ENCODE assay signal across 19 cellular contexts in the genomic region with DNA sequence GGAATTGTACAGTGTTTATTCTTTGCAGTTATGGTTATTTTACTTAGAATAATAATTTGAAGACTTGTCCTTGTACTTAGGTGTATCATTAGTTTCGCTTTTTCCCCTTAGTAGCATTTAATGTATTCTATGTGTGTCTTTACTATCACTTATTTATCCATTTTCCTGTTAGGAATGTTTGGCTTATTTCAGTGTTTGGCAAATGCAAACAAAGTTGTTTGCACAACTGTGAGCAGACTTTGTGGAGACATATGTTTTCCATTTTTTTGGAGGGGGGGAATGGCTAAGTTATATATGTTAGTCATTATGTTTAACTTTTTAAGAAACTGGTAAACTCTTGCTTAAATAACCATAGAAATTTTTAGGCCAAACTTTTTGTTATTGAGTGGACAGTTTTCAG.
"Had no signal": no experiment of that assay in that cellular context is flagged by ENCODE, and none has a peak within 500 bp of the region (broad histone marks: within the 10 kb centered on the region; RNA-seq: fewer than 3 reads in every experiment).

No MANE protein-coding gene starts in this region.

- DNase-seq: dorsolateral prefrontal cortex; effector CD4-positive, alpha-beta T cell; hypothalamus; immature natural killer cell; islet precursor cell; left ventricle myocardium superior; lower lobe of right lung; naive thymus-derived CD8-positive, alpha-beta T cell; nephron progenitor cell; nucleus accumbens; posterior cingulate gyrus; psoas muscle; right cardiac atrium; spleen; stimulated activated CD4-positive, alpha-beta T cell treated with anti-CD3 and anti-CD28 coated beads, Interleukin-4, amount 100 ng/mL, for 4 hours; stimulated activated naive CD8-positive, alpha-beta T cell treated with anti-CD3 and anti-CD28 coated beads, Interleukin-15, Interleukin-2, amounts not matched to agents 100 U/mL and 50 U/mL, for 24 hours; substantia nigra; testis; tibial artery had no signal
